22 cellular contexts compared by ENCODE assay signal in the genomic region with DNA sequence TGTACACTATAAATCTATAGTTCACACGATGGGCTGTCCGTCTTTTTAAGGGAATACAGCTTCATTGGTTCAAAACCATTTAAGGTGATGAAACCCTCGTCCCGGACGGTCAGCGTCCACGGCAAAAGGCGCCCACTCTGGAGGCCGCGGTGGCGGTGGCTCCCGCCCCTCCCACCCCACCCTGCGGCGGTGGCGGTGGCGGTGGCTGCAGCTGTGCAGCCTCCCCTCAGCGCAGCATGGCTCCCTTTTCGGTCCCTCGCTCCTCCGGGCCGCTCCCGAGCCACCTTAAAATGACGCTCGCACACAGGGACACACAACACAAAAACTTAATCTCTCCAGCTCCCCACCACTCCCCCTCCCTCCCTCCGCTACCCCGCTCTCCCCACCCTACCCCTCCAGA.
"Had no signal": no experiment of that assay in that cellular context is flagged by ENCODE, and none has a peak within 500 bp of the region (broad histone marks: within the 10 kb centered on the region; RNA-seq: fewer than 3 reads in every experiment).

No MANE protein-coding gene starts in this region.

- FAIRE-seq: colon, endometrium, frontal cortex, islet of Langerhans, keratinocyte had no signal

- H3K4me3 ChIP-seq: coronary artery, dorsolateral prefrontal cortex, gastroesophageal sphincter, heart left ventricle, left lung, lower lobe of right lung, mucosa of descending colon had no signal

- H3K27ac ChIP-seq: coronary artery, dorsolateral prefrontal cortex, epithelial cell of prostate, foreskin keratinocyte, gastroesophageal sphincter, heart left ventricle, left lung, lower lobe of right lung had no signal

- ATAC-seq: esophagus mucosa, gastroesophageal sphincter, heart left ventricle, left cardiac atrium, left lung, left ventricle myocardium superior, lower lobe of right lung, mucosa of descending colon had no signal

- H3K9me3 ChIP-seq: gastroesophageal sphincter, heart left ventricle, left lung, lower lobe of right lung, mucosa of descending colon had no signal

- H3K27me3 ChIP-seq: foreskin keratinocyte, gastroesophageal sphincter, heart left ventricle, left lung had no signal

- DNase-seq: dermis blood vessel endothelial cell; dorsolateral prefrontal cortex; effector CD4-positive, alpha-beta T cell; effector memory CD4-positive, alpha-beta T cell; foreskin keratinocyte; heart left ventricle; hippocampal formation; left cardiac atrium; left ventricle myocardium superior; lower lobe of right lung; mesenchymal stem cell; mucosa of descending colon had no signal

- H3K4me1 ChIP-seq: foreskin keratinocyte, left lung, lower lobe of right lung had no signal
